In genomic region chr10:66805610-66806009, GRCh38 we compare ENCODE assay signal across 21 cellular contexts.
DNase-seq lines count a peak whose midpoint lies in the region; ATAC-seq, FAIRE-seq and TF ChIP-seq lines count a peak whose summit lies in the region.
"Had no signal": no experiment of that assay in that cellular context is flagged by ENCODE, and none has a peak within 500 bp of the region (broad histone marks: within the 10 kb centered on the region; RNA-seq: fewer than 3 reads in every experiment).

No MANE protein-coding gene starts in this region.

- intact Hi-C loops in Calu3 (cut with micrococcal nuclease; ENCODE audit: unreplicated experiment) (loop anchor here (1.0 to 5.0 kb wide), 2 partner anchors 29 to 122 kb away; partner anchors contain the start of gene LRRTM3), endothelial cell of umbilical vein (cut with micrococcal nuclease) (no loop called here)

- H3K27ac Mint-ChIP-seq in Calu3 (ENCODE audit: unreplicated experiment) = peak overlapping the region; percentile 11
- H3K27ac Mint-ChIP-seq: CD4-positive, alpha-beta T cell; GM23338 had no signal

- dilution Hi-C loops in endothelial cell of umbilical vein (cut with MboI; ENCODE audit: extremely low pct_ligation_motif_present, low sequenced_read_pairs) = no loop called here

- no peaks in the 10 kb centered on the region for H3K79me2 ChIP-seq in endothelial cell of umbilical vein (ENCODE audit: control insufficient read depth, insufficient read depth, low read length)

- H3K27ac ChIP-seq in endothelial cell of umbilical vein (ENCODE audit: insufficient read depth, low read depth, low read length) = no peak overlapping the region
- H3K27ac ChIP-seq: 22Rv1, A549, C4-2B, HL-60 had no signal

- FAIRE-seq in endothelial cell of umbilical vein (lab: Jason Lieb, UNC) = peak; percentile 8
- FAIRE-seq: A549, GM12878, GM19239, HTR-8/SVneo had no signal

- peaks cover 23% of the 10 kb centered on the region for H3K4me1 Mint-ChIP-seq in Calu3 (ENCODE audit: low read depth, unreplicated experiment)

- H3K36me3 Mint-ChIP-seq in Calu3 (ENCODE audit: insufficient read depth, unreplicated experiment) = no peaks in the 10 kb centered on the region

- no peaks in the 10 kb centered on the region for H3K27me3 Mint-ChIP-seq in Calu3 (ENCODE audit: unreplicated experiment)
- H3K27me3 Mint-ChIP-seq: CD4-positive, alpha-beta T cell had no signal

- no peaks in the 10 kb centered on the region for H3K4me1 ChIP-seq in endothelial cell of umbilical vein (ENCODE audit: control insufficient read depth, extremely low read depth, insufficient read depth, low read length)
- peaks cover 19% of the 10 kb centered on the region for H3K4me1 ChIP-seq in skeletal muscle satellite cell (ENCODE audit: control insufficient read depth, insufficient read depth, low read length)
- H3K4me1 ChIP-seq: A549, Caco-2 had no signal

- H3K36me3 ChIP-seq in endothelial cell of umbilical vein (ENCODE audit: control insufficient read depth in 2 of 2, extremely low read depth in 1 of 2, insufficient read depth in 2 of 2, low read length in 2 of 2) = no peaks in the 10 kb centered on the region
- H3K36me3 ChIP-seq in skeletal muscle satellite cell (ENCODE audit: insufficient read depth, low read length) = no peaks in the 10 kb centered on the region

- no peaks in the 10 kb centered on the region for H4K20me1 ChIP-seq in endothelial cell of umbilical vein (replicated peaks; ENCODE audit: control insufficient read depth, extremely low read depth, insufficient read depth, low read length)

- CTCF ChIA-PET in Calu3 (lab: Charles Lee) (interaction anchor here (1.0 to 2.0 kb wide), 5 partner anchors 22 to 120 kb away, joined by 3 to 8 read pairs (median 5); partner anchors contain the start of gene LRRTM3), endothelial cell of umbilical vein (lab: Charles Lee) (no interaction called here)

- H3K9ac ChIP-seq in endothelial cell of umbilical vein (replicated peaks; ENCODE audit: extremely low read depth, insufficient read depth, low read length) (no peak overlapping the region), skeletal muscle satellite cell (ENCODE audit: low read depth, low read length) (peak overlapping the region; percentile 21)

- no peak for TF ChIP-seq CTCF in Calu3 (IDR thresholded peaks at IDR 0.05; ENCODE audit: unreplicated experiment)
- TF ChIP-seq CTCF in endothelial cell of umbilical vein (IDR thresholded peaks at IDR 0.05; ENCODE audit: extremely low read depth in 1 of 2, insufficient read depth in 1 of 2, low read depth in 1 of 2, low read length in 2 of 2) = no peak

- H3K9me1 ChIP-seq in endothelial cell of umbilical vein (replicated peaks; ENCODE audit: control insufficient read depth, extremely low read depth, insufficient read depth, low read length) = no peaks in the 10 kb centered on the region

- H3K27me3 ChIP-seq in endothelial cell of umbilical vein (ENCODE audit: control insufficient read depth in 2 of 2, insufficient read depth in 2 of 2, low read length in 2 of 2) = no peaks in the 10 kb centered on the region
- no peaks in the 10 kb centered on the region for H3K27me3 ChIP-seq in skeletal muscle satellite cell (ENCODE audit: control insufficient read depth, insufficient read depth, low read length)

- H3K9me3 ChIP-seq in endothelial cell of umbilical vein (replicated peaks; ENCODE audit: control insufficient read depth, insufficient read depth, low read length) (peaks cover 4% of the 10 kb centered on the region), skeletal muscle satellite cell (replicated peaks; ENCODE audit: low read length) (no peaks in the 10 kb centered on the region)
- H3K9me3 ChIP-seq: A549, Caco-2 had no signal

- no peak for TF ChIP-seq POLR2A in endothelial cell of umbilical vein (IDR thresholded peaks at IDR 0.05; ENCODE audit: low read depth, low read length)

- no TSS peak for BruUV-seq in Calu3 (replicated peaks; lab: Mats Ljungman, UMichigan)
- no TSS peak for BruUV-seq in endothelial cell of umbilical vein (replicated peaks; lab: Mats Ljungman, UMichigan)

- H3K4me3 ChIP-seq in endothelial cell of umbilical vein (replicated peaks in 1 of 3; ENCODE audit: insufficient read depth in 1 of 3, low read depth in 1 of 3, low read length in 3 of 3) (no peak overlapping the region), skeletal muscle satellite cell (ENCODE audit: low read length) (no peak overlapping the region)
- H3K4me3 ChIP-seq: A549, GM12878, GM23338 had no signal

- DNase-seq in Calu3 = no peak
- DNase-seq in brain pericyte (ENCODE audit: low read depth, low spot score) = peak; percentile 53
- no peak for DNase-seq in endothelial cell of umbilical vein (ENCODE audit: low read depth, low spot score)
- DNase-seq in left lobe of liver (ENCODE audit: low spot score) = no peak
- DNase-seq in foreskin melanocyte = no peak
- DNase-seq: AML-193; Caco-2; CD4-positive, alpha-beta T cell; DMS153; DMS79 treated with DMSO at 0.1 percent for 48 hours; HCEC 1CT had no signal

- no peak overlapping the region for H3K4me3 Mint-ChIP-seq in Calu3 (ENCODE audit: low read depth, unreplicated experiment)
- H3K4me3 Mint-ChIP-seq: CD4-positive, alpha-beta T cell; GM23338 had no signal

- H3K9me3 Mint-ChIP-seq in Calu3 (ENCODE audit: low read depth, unreplicated experiment) = no peaks in the 10 kb centered on the region
- H3K9me3 Mint-ChIP-seq: CD4-positive, alpha-beta T cell had no signal

- no peak overlapping the region for H3K4me2 ChIP-seq in endothelial cell of umbilical vein (ENCODE audit: insufficient read depth, low read length)
- H3K4me2 ChIP-seq in skeletal muscle satellite cell (ENCODE audit: low read length) = peak overlapping the region; percentile 48
- H3K4me2 ChIP-seq: A549, GM23338 had no signal

- H2AFZ ChIP-seq in endothelial cell of umbilical vein (ENCODE audit: low read depth, low read length) = no peak overlapping the region
- H2AFZ ChIP-seq: GM23338 had no signal

- ATAC-seq in left lobe of liver = no peak
- no peak for ATAC-seq in GM21529 (IDR thresholded peaks at IDR 0.05; ENCODE audit: unreplicated experiment)
- ATAC-seq: A549, GM12878, GM23338 had no signal

- POLR2A ChIA-PET in endothelial cell of umbilical vein (lab: Charles Lee) = no interaction called here

TF ChIP-seq in endothelial cell of umbilical vein, 7 proteins besides CTCF, POLR2A, EP300 and RAD21:
- no peak for TF ChIP-seq EZH2 (IDR thresholded peaks at IDR 0.05; ENCODE audit: borderline replicate concordance, low read depth, low read length, severe bottlenecking)
- TF ChIP-seq MYC (IDR thresholded peaks at IDR 0.05; ENCODE audit: low read depth, low read length) = no peak
- no peak for TF ChIP-seq MAX (IDR thresholded peaks at IDR 0.05; ENCODE audit: insufficient read depth, insufficient read length)
- TF ChIP-seq POLR2AphosphoS5 (IDR thresholded peaks at IDR 0.05; ENCODE audit: insufficient read depth, low read depth, low read length) = no peak
- TF ChIP-seq JUN (IDR thresholded peaks at IDR 0.05; ENCODE audit: borderline replicate concordance, insufficient read depth, insufficient read length, low read depth) = no peak
- no peak for TF ChIP-seq GATA2 (IDR thresholded peaks at IDR 0.05; ENCODE audit: insufficient read depth, insufficient read length, low read depth, low read length)
